1 cellular context compared by ENCODE assay signal in genomic region chr3:133136114-133137041, GRCh38.
TF ChIP-seq lines count a peak whose summit lies in the region.

No MANE protein-coding gene starts in this region.

TF ChIP-seq in SK-N-SH, 30 proteins besides CTCF, POLR2A, EP300 and RAD21 (continued from another document):
- TF ChIP-seq MXI1 (IDR thresholded peaks at IDR 0.05; ENCODE audit: low read depth, low read length) (no peak), EZH2phosphoT487 (IDR thresholded peaks at IDR 0.05; ENCODE audit: borderline replicate concordance, low read depth) (no peak), TEAD4 (IDR thresholded peaks at IDR 0.05; ENCODE audit: borderline replicate concordance, insufficient read depth) (no peak), MAX (IDR thresholded peaks at IDR 0.05; ENCODE audit: low read depth) (peak; percentile 15; the same call in 1 of the 2 replicates), PBX3 (IDR thresholded peaks at IDR 0.05) (peak; percentile 76), JUND (IDR thresholded peaks at IDR 0.05) (no peak), NFIC (IDR thresholded peaks at IDR 0.05; ENCODE audit: borderline replicate concordance) (no peak), TAF1 (IDR thresholded peaks at IDR 0.05; ENCODE audit: borderline replicate concordance, low read depth, low read length) (no peak), MEF2A (IDR thresholded peaks at IDR 0.05; ENCODE audit: borderline replicate concordance, low read depth) (no peak), NRF1 (IDR thresholded peaks at IDR 0.05; ENCODE audit: low read depth, low read length) (no peak)
